ENCODE assay signal across 16 cellular contexts in the genomic region with DNA sequence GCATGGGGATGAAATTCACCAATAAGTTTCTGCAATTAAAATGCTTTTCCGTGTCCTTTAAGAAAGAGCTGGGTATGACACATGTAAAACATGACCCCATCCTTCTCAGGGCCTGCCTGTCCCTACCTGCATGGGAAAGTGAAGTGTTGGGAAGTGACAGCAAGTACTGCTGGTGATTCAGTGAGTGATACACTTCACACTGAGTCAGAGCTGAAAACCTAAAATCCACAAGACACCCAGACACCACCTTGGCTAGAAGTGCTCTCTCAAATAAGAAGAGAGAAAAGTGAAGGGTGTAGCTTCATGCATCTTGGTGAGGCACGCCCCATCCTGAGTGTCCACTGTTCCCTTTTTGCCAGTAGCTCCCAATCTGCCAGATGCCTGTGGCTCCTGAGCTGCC. TPM values are rescaled to one million over a fixed set of nuclear protein-coding genes. Genes with fewer than 3 reads are reported as not detected.
DNase-seq lines count a peak whose midpoint lies in the region; ATAC-seq and TF ChIP-seq lines count a peak whose summit lies in the region.
"Had no signal": no experiment of that assay in that cellular context is flagged by ENCODE, and none has a peak within 500 bp of the region (broad histone marks: within the 10 kb centered on the region; RNA-seq: fewer than 3 reads in every experiment).

No MANE protein-coding gene starts in this region.

- H3K4me3 Mint-ChIP-seq in CD4-positive, alpha-beta T cell = peak overlapping the region; percentile 60
- H3K4me3 Mint-ChIP-seq in activated CD8-positive, alpha-beta T cell treated with anti-CD3 and anti-CD28 coated beads, Interleukin-2, amount 10 ng/mL, durations not matched to agents 7 days and 5 days = no peak overlapping the region

- TF ChIP-seq EP300 in gastroesophageal sphincter (IDR thresholded peaks at IDR 0.05) = no peak

- H3K27me3 ChIP-seq in CD4-positive, alpha-beta T cell (ENCODE audit: control insufficient read depth, insufficient read depth, low read length) = no peaks in the 10 kb centered on the region
- no peaks in the 10 kb centered on the region for H3K27me3 ChIP-seq in gastroesophageal sphincter
- H3K27me3 ChIP-seq: BLaER1 had no signal

- DNase-seq in CD4-positive, alpha-beta T cell = no peak
- DNase-seq in Daoy (ENCODE audit: low read depth) (peak; percentile 4), glomerular visceral epithelial cell (ENCODE audit: extremely low spot score) (peak; percentile 11), SHP77 treated with DMSO at 0.1 percent for 48 hours (lab: John Stamatoyannopoulos, UW) (no peak), NCI-H1436 (lab: John Stamatoyannopoulos, UW) (no peak), mucosa of descending colon (no peak)
- no peak for DNase-seq in activated CD8-positive, alpha-beta T cell treated with anti-CD3 and anti-CD28 coated beads, Interleukin-2, amount 10 ng/mL, durations not matched to agents 7 days and 5 days
- DNase-seq: activated CD8-positive, alpha-beta memory T cell treated with anti-CD3 and anti-CD28 coated beads, Interleukin-2, amount 50 U/mL, for 4 hours; KBM-7; left ventricle myocardium superior; NCI-H146; NCI-H526; RPMI8226; T1000 had no signal

- no peak for ATAC-seq in CD4-positive, alpha-beta T cell (ENCODE audit: poor library complexity)
- no peak for ATAC-seq in activated CD8-positive, alpha-beta T cell treated with anti-CD3 and anti-CD28 coated beads, Interleukin-2, amount 10 ng/mL, durations not matched to agents 7 days and 5 days
- no peak for ATAC-seq in mucosa of descending colon
- no peak for ATAC-seq in gastroesophageal sphincter
- ATAC-seq: left ventricle myocardium superior had no signal

- CTCF ChIA-PET in CD4-positive, alpha-beta T cell (lab: Charles Lee) = interaction anchor here (0.7 kb wide), 1 partner anchor 46 kb away, joined by 3 read pairs; no protein-coding TSS in a partner anchor
- CTCF ChIA-PET in activated CD8-positive, alpha-beta T cell treated with anti-CD3 and anti-CD28 coated beads, Interleukin-2, amount 10 ng/mL, durations not matched to agents 7 days and 5 days (lab: Charles Lee) = no interaction called here

- H3K36me3 ChIP-seq in mucosa of descending colon (ENCODE audit: low read depth) (peaks cover 2% of the 10 kb centered on the region), gastroesophageal sphincter (peaks cover 0 to 50% of the 10 kb centered on the region in 2 donors)

- peaks cover 71% of the 10 kb centered on the region for H3K36me3 Mint-ChIP-seq in CD4-positive, alpha-beta T cell (ENCODE audit: low read depth)
- peaks cover 60% of the 10 kb centered on the region for H3K36me3 Mint-ChIP-seq in activated CD8-positive, alpha-beta T cell treated with anti-CD3 and anti-CD28 coated beads, Interleukin-2, amount 10 ng/mL, durations not matched to agents 7 days and 5 days (ENCODE audit: low read depth)

- POLR2A ChIA-PET in CD4-positive, alpha-beta T cell (lab: Charles Lee) = interaction anchor here (1.9 kb wide), 1 partner anchor 76 kb away, joined by 5 read pairs; the partner anchor contains the start of gene VAPB
- POLR2A ChIA-PET in activated CD8-positive, alpha-beta T cell treated with anti-CD3 and anti-CD28 coated beads, Interleukin-2, amount 10 ng/mL, durations not matched to agents 7 days and 5 days (lab: Charles Lee) = interaction anchor here (0.5 to 2.3 kb wide), 2 partner anchors 9 to 76 kb away, joined by 3 to 5 read pairs; partner anchors contain the start of gene VAPB

- H3K27me3 Mint-ChIP-seq in CD4-positive, alpha-beta T cell = no peaks in the 10 kb centered on the region
- H3K27me3 Mint-ChIP-seq in activated CD8-positive, alpha-beta T cell treated with anti-CD3 and anti-CD28 coated beads, Interleukin-2, amount 10 ng/mL, durations not matched to agents 7 days and 5 days (ENCODE audit: low read depth) = no peaks in the 10 kb centered on the region

- TF ChIP-seq POLR2A in gastroesophageal sphincter (IDR thresholded peaks at IDR 0.05) = no peak

- no peaks in the 10 kb centered on the region for H3K9me3 ChIP-seq in CD4-positive, alpha-beta T cell (ENCODE audit: control insufficient read depth, low read length)
- H3K9me3 ChIP-seq in mucosa of descending colon = no peaks in the 10 kb centered on the region
- H3K9me3 ChIP-seq in gastroesophageal sphincter = no peaks in the 10 kb centered on the region

- H3K4me3 ChIP-seq in mucosa of descending colon (no peak overlapping the region), gastroesophageal sphincter (no peak overlapping the region)
- H3K4me3 ChIP-seq: BLaER1 had no signal

- H3K27ac ChIP-seq in CD4-positive, alpha-beta T cell (ENCODE audit: low read depth, low read length) = no peak overlapping the region
- H3K27ac ChIP-seq in gastroesophageal sphincter = no peak overlapping the region
- H3K27ac ChIP-seq: BLaER1 had no signal

- H3K4me1 Mint-ChIP-seq in CD4-positive, alpha-beta T cell (ENCODE audit: low read depth) = peaks cover 63% of the 10 kb centered on the region
- peaks cover 43% of the 10 kb centered on the region for H3K4me1 Mint-ChIP-seq in activated CD8-positive, alpha-beta T cell treated with anti-CD3 and anti-CD28 coated beads, Interleukin-2, amount 10 ng/mL, durations not matched to agents 7 days and 5 days (ENCODE audit: low read depth)

- 0 to 58% methylated on average over 1 to 2 of the region's 2 CpGs for WGBS in gastroesophageal sphincter (ENCODE audit: low coverage in 1 of 2), 2 donors

- no peak for TF ChIP-seq CTCF in CD4-positive, alpha-beta T cell (IDR thresholded peaks at IDR 0.05)
- TF ChIP-seq CTCF in mucosa of descending colon (IDR thresholded peaks at IDR 0.05) (no peak), gastroesophageal sphincter (IDR thresholded peaks at IDR 0.05) (no peak)

- intact Hi-C loops in CD4-positive, alpha-beta T cell (cut with DNase I, micrococcal nuclease) = loop anchor here in 1 of 2 experiments (5.0 kb wide), 1 partner anchor 1956 kb away; the partner anchor contains the start of gene FAM210B
- intact Hi-C loops in mucosa of descending colon (cut with DNase I, micrococcal nuclease) = no loop called here

- peak overlapping the region; percentile 67 for H3K27ac Mint-ChIP-seq in CD4-positive, alpha-beta T cell
- H3K27ac Mint-ChIP-seq in activated CD8-positive, alpha-beta T cell treated with anti-CD3 and anti-CD28 coated beads, Interleukin-2, amount 10 ng/mL, durations not matched to agents 7 days and 5 days = peak overlapping the region; percentile 67

- H3K4me1 ChIP-seq in mucosa of descending colon (ENCODE audit: low read depth) (peaks cover 11% of the 10 kb centered on the region), gastroesophageal sphincter (peaks cover 0 to 56% (median 5%) of the 10 kb centered on the region in 3 donors)

- no peaks in the 10 kb centered on the region for H3K9me3 Mint-ChIP-seq in CD4-positive, alpha-beta T cell
- no peaks in the 10 kb centered on the region for H3K9me3 Mint-ChIP-seq in activated CD8-positive, alpha-beta T cell treated with anti-CD3 and anti-CD28 coated beads, Interleukin-2, amount 10 ng/mL, durations not matched to agents 7 days and 5 days (ENCODE audit: insufficient read depth)

RNA-seq across cellular contexts. Expression of gene RAB22A, which starts 3.3 kb away (rescaled TPM):
- total RNA-seq in CD4-positive, alpha-beta T cell = 10 to 100 TPM; 16.5 to 17.2 TPM
- total RNA-seq in Daoy (2014; rRNA removed; shearing (Covaris generic)) = 12.0 and 13.8 TPM in 2 replicates
- total RNA-seq in activated CD8-positive, alpha-beta T cell treated with anti-CD3 and anti-CD28 coated beads, Interleukin-2, amount 10 ng/mL, durations not matched to agents 7 days and 5 days = 10 to 100 TPM; 16.0 to 17.3 TPM
- total RNA-seq in mucosa of descending colon (10 to 100 TPM; 20.2 to 27.3 (median 21.0) TPM), gastroesophageal sphincter (10 to 100 TPM; 23.2 to 26.8 (median 25.6) TPM)

Comparison
In these comparisons a context has a peak if more than half of its experiments do, and no peak if none do; other contexts are left out.
1. DNase-seq: peak in Daoy (single experiment) and glomerular visceral epithelial cell (single experiment); none in CD4-positive, alpha-beta T cell (0 of 10), activated CD8-positive, alpha-beta T cell treated with anti-CD3 and anti-CD28 coated beads, Interleukin-2, amount 10 ng/mL, durations not matched to agents 7 days and 5 days (single experiment), SHP77 treated with DMSO at 0.1 percent for 48 hours (single experiment), NCI-H1436 (single experiment) and mucosa of descending colon (0 of 3).